Comparison of ENCODE assay signal across 9 cellular contexts in the genomic region with DNA sequence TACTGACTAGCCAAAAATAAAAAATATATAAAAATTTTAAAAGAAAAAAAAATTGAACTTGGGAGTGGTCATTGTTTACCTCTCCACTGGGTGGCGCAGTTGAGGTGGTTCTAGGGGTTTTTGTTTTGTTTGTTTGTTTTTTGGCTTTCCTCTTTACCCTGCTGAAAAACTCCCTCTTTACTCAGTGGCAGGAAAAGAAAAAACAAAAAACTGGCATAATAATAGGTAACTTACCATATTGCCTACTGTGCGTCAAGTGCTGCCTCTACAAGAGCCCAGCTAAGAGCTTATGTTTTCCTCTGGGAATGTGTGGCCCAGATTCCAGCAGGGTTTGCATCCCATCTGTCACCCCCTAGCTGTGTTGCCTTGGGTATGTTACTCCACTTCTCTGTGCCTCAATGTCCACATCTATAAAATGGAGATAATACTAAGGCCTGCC. TPM values are rescaled to one million over a fixed set of nuclear protein-coding genes. Genes with fewer than 3 reads are reported as not detected.
DNase-seq lines count a peak whose midpoint lies in the region; ATAC-seq and TF ChIP-seq lines count a peak whose summit lies in the region.
"Not testable (repeated sequence)": the region's sequence is repeated elsewhere in the genome, so short reads cannot be mapped to it uniquely, and the experiment has no call there.
"Had no signal": no experiment of that assay in that cellular context is flagged by ENCODE, and none has a peak within 500 bp of the region (broad histone marks: within the 10 kb centered on the region; RNA-seq: fewer than 3 reads in every experiment).

No MANE protein-coding gene starts in this region.

- peak; percentile 61 for TF ChIP-seq CTCF in AG09309 (IDR thresholded peaks at IDR 0.05; ENCODE audit: control insufficient read depth, insufficient read depth, low read depth, low read length, missing control alignments)
- TF ChIP-seq CTCF in GM13976 (IDR thresholded peaks at IDR 0.05; ENCODE audit: borderline replicate concordance, control extremely low read depth, extremely low read depth, insufficient read depth, missing control alignments): peak; percentile 42
- peak; percentile 7 to 78 (median 68) for TF ChIP-seq CTCF in adrenal gland (IDR thresholded peaks at IDR 0.05)
- peak; percentile 45 to 68 (median 64) for TF ChIP-seq CTCF in esophagus muscularis mucosa (IDR thresholded peaks at IDR 0.05)
- TF ChIP-seq CTCF in right lobe of liver (IDR thresholded peaks at IDR 0.05): peak; percentile 35 to 73 (median 68)

- in situ Hi-C loops in GM13976 (cut with MboI; ENCODE audit: low sequenced_read_pairs, unreplicated experiment): not testable (repeated sequence)

- not testable (repeated sequence) for TF ChIP-seq EP300 in esophagus muscularis mucosa (IDR thresholded peaks at IDR 0.05)

- not testable (repeated sequence) for DNase-seq in AG09309 (ENCODE audit: low read depth); GM13976 (ENCODE audit: low spot score); esophagus muscularis mucosa (ENCODE audit: extremely low spot score); right lobe of liver
- DNase-seq in NCI-H82 (lab: John Stamatoyannopoulos, UW) (peak; percentile 24), adrenal gland (peak in 2 of 7 donors; percentile 23 to 41)
- peak; percentile 19 for DNase-seq in activated CD4-positive, alpha-beta T cell treated with anti-CD3 and anti-CD28 coated beads for 1 hour
- peak in 2 of 3 donors; percentile 32 to 34 for DNase-seq in stimulated activated CD4-positive, alpha-beta T cell treated with anti-CD3 and anti-CD28 coated beads, Interleukin-12 subunit alpha, Interleukin-12 subunit beta, amount 100 ng/mL, for 48 hours (ENCODE audit: low read depth in 2 of 3, low spot score in 1 of 3)

- not testable (repeated sequence) for TF ChIP-seq POLR2A in adrenal gland (IDR thresholded peaks at IDR 0.05); esophagus muscularis mucosa (IDR thresholded peaks at IDR 0.05; ENCODE audit: low read depth); right lobe of liver (IDR thresholded peaks at IDR 0.05)

- peak in 2 of 4 donors; percentile 35 to 40 for ATAC-seq in right lobe of liver

- not testable (repeated sequence) for H3K27ac ChIP-seq in adrenal gland; esophagus muscularis mucosa (replicated peaks in 1 of 4); right lobe of liver

- not testable (repeated sequence) for H3K4me3 ChIP-seq in AG09309 (ENCODE audit: control insufficient read depth, low read depth, low read length); adrenal gland; esophagus muscularis mucosa; right lobe of liver

- intact Hi-C loops in adrenal gland (cut with DNase I); esophagus muscularis mucosa (cut with DNase I); right lobe of liver (cut with DNase I): not testable (repeated sequence)

- not testable (repeated sequence) for H3K27me3 ChIP-seq in adrenal gland, esophagus muscularis mucosa, right lobe of liver

- WGBS in adrenal gland, 4 donors: 47 to 50% (median 50%) methylated on average over 2 of the region's 2 CpGs
- 59% methylated on average over 2 of the region's 2 CpGs for whole genome bisulfite sequencing in esophagus muscularis mucosa
- WGBS in right lobe of liver (ENCODE audit: insufficient coverage, low coverage, low lambda C conversion rate, missing lambda C conversion rate): 40% methylated on average over 2 of the region's 2 CpGs

- H3K36me3 ChIP-seq in adrenal gland (replicated peaks in 1 of 2); esophagus muscularis mucosa; right lobe of liver: not testable (repeated sequence)

- not testable (repeated sequence) for H3K4me1 ChIP-seq in adrenal gland (replicated peaks in 1 of 2)
- H3K4me1 ChIP-seq in esophagus muscularis mucosa (peaks cover 0 to 12% (median 10%) of the 10 kb centered on the region in 4 donors), right lobe of liver (peaks cover 0 to 11% (median 2%) of the 10 kb centered on the region in 4 donors)

- not testable (repeated sequence) for H3K9me3 ChIP-seq in adrenal gland (replicated peaks in 1 of 3); esophagus muscularis mucosa; right lobe of liver

RNA-seq across cellular contexts. Expression of a gene that starts 12.6 kb away (rescaled TPM):
- not detected for total RNA-seq in adrenal gland
- polyA plus RNA-seq in adrenal gland: not detected
- not detected for total RNA-seq in esophagus muscularis mucosa
- not detected for total RNA-seq in right lobe of liver
- total RNA-seq: activated naive CD8-positive, alpha-beta T cell treated with anti-CD3 and anti-CD28 coated beads, Interleukin-2, amount 10 ng/mL, durations not matched to agents 7 days and 5 days had no signal

RNA-seq across cellular contexts. Expression of a gene that starts 38.5 kb away (rescaled TPM):
- total RNA-seq in adrenal gland: not detected
- polyA plus RNA-seq in adrenal gland: not detected
- not detected for total RNA-seq in esophagus muscularis mucosa
- 10 to 100 TPM in 1 of 6 experiments, 1 to 10 TPM in 1, under 1 TPM in 1, not detected in 3; 0.73 to 15.8 (median 2.1) TPM for total RNA-seq in right lobe of liver
- total RNA-seq: activated naive CD8-positive, alpha-beta T cell treated with anti-CD3 and anti-CD28 coated beads, Interleukin-2, amount 10 ng/mL, durations not matched to agents 7 days and 5 days had no signal
